ENCODE assay signal across 18 cellular contexts in genomic region chr4:83096397-83096796, GRCh38. TPM values are rescaled to one million over a fixed set of nuclear protein-coding genes. Genes with fewer than 3 reads are reported as not detected.
DNase-seq lines count a peak whose midpoint lies in the region; ATAC-seq, FAIRE-seq and TF ChIP-seq lines count a peak whose summit lies in the region.
"Had no signal": no experiment of that assay in that cellular context is flagged by ENCODE, and none has a peak within 500 bp of the region (broad histone marks: within the 10 kb centered on the region; RNA-seq: fewer than 3 reads in every experiment).

No MANE protein-coding gene starts in this region.

- H4K20me1 ChIP-seq in IMR-90 (ENCODE audit: insufficient read depth, low read length): no peaks in the 10 kb centered on the region
- H4K20me1 ChIP-seq: BLaER1 treated with 17β-estradiol and CSF1 and Interleukin-3, amounts not matched to agents 10 nM and 100 nM had no signal

- FAIRE-seq in colon (lab: Jason Lieb, UNC): peak; percentile 61
- FAIRE-seq: H54 had no signal

- H3K27me3 Mint-ChIP-seq in activated T-cell treated with anti-CD3 and anti-CD28 coated beads, Interleukin-2, amount 50 U/mL, for 72 hours (ENCODE audit: low read depth): no peaks in the 10 kb centered on the region
- no peaks in the 10 kb centered on the region for H3K27me3 Mint-ChIP-seq in activated T-cell treated with anti-CD3 and anti-CD28 coated beads, Interleukin-2, amount 50 U/mL, for 4 hours (ENCODE audit: low read depth)

- H3K4me1 Mint-ChIP-seq in activated T-cell treated with anti-CD3 and anti-CD28 coated beads, Interleukin-2, amount 50 U/mL, for 72 hours (ENCODE audit: low read depth): peaks cover 35% of the 10 kb centered on the region
- H3K4me1 Mint-ChIP-seq in activated T-cell treated with anti-CD3 and anti-CD28 coated beads, Interleukin-2, amount 50 U/mL, for 4 hours (ENCODE audit: low read depth): peaks cover 44% of the 10 kb centered on the region
- peaks cover 52% of the 10 kb centered on the region for H3K4me1 Mint-ChIP-seq in stimulated activated effector memory CD8-positive, alpha-beta T cell treated with anti-CD3 and anti-CD28 coated beads, Interleukin-12 subunit alpha, Interleukin-12 subunit beta, amount 100 ng/mL, for 72 hours

- peak overlapping the region in 1 of 2 donors; percentile 28 for H3K4me3 Mint-ChIP-seq in activated T-cell treated with anti-CD3 and anti-CD28 coated beads, Interleukin-2, amount 50 U/mL, for 72 hours
- no peak overlapping the region for H3K4me3 Mint-ChIP-seq in activated T-cell treated with anti-CD3 and anti-CD28 coated beads, Interleukin-2, amount 50 U/mL, for 4 hours
- H3K4me3 Mint-ChIP-seq in stimulated activated effector memory CD8-positive, alpha-beta T cell treated with anti-CD3 and anti-CD28 coated beads, Interleukin-12 subunit alpha, Interleukin-12 subunit beta, amount 100 ng/mL, for 72 hours: no peak overlapping the region

- intact Hi-C loops in IMR-90 (cut with micrococcal nuclease): no loop called here

- H3K36me3 Mint-ChIP-seq in activated T-cell treated with anti-CD3 and anti-CD28 coated beads, Interleukin-2, amount 50 U/mL, for 72 hours (ENCODE audit: insufficient read depth in 2 of 2): peaks cover 14 to 40% of the 10 kb centered on the region in 2 donors
- peaks cover 55% of the 10 kb centered on the region for H3K36me3 Mint-ChIP-seq in activated T-cell treated with anti-CD3 and anti-CD28 coated beads, Interleukin-2, amount 50 U/mL, for 4 hours (ENCODE audit: insufficient read depth)
- H3K36me3 Mint-ChIP-seq in stimulated activated effector memory CD8-positive, alpha-beta T cell treated with anti-CD3 and anti-CD28 coated beads, Interleukin-12 subunit alpha, Interleukin-12 subunit beta, amount 100 ng/mL, for 72 hours: peaks cover 99% of the 10 kb centered on the region

- H2AK9ac ChIP-seq in IMR-90 (replicated peaks; ENCODE audit: low read depth, low read length, poor library complexity): no peak overlapping the region

- DNase-seq in activated T-cell treated with anti-CD3 and anti-CD28 coated beads, Interleukin-2, amount 50 U/mL, for 72 hours: no peak
- DNase-seq in activated T-cell treated with anti-CD3 and anti-CD28 coated beads, Interleukin-2, amount 50 U/mL, for 4 hours: no peak
- DNase-seq in IMR-90 (no peak), neuronal stem cell (ENCODE audit: low spot score) (no peak), coronary artery (ENCODE audit: low spot score) (no peak)
- DNase-seq in stimulated activated effector memory CD8-positive, alpha-beta T cell treated with anti-CD3 and anti-CD28 coated beads, Interleukin-12 subunit alpha, Interleukin-12 subunit beta, amount 100 ng/mL, for 72 hours (ENCODE audit: low spot score in 2 of 2): no peak
- DNase-seq: 8988T, MV-4-11, NCI-H1417 treated with DMSO at 0.1 percent for 48 hours, NCI-H2029, NCI-H2171, NCI-H446 treated with DMSO at 0.1 percent for 48 hours, OCI-M1, RPMI8226 had no signal

- TF ChIP-seq CTCF in IMR-90 (conservative IDR thresholded peaks at IDR 0.05; ENCODE audit: low read depth, low read length) (no peak), coronary artery (IDR thresholded peaks at IDR 0.05) (no peak)

- H3K36me3 ChIP-seq in IMR-90 (ENCODE audit: control insufficient read depth, insufficient read depth, low read length) (no peaks in the 10 kb centered on the region), neuronal stem cell (replicated peaks in 1 of 2; ENCODE audit: control insufficient read depth in 2 of 2, insufficient read depth in 2 of 2, low read length in 2 of 2) (no peaks in the 10 kb centered on the region)

- H2BK15ac ChIP-seq in IMR-90 (ENCODE audit: low read depth, low read length) (no peak overlapping the region), neuronal stem cell (ENCODE audit: low read length) (no peak overlapping the region)

- H2BK120ac ChIP-seq in IMR-90 (ENCODE audit: low read depth, low read length) (no peak overlapping the region), neuronal stem cell (ENCODE audit: low read depth, low read length) (no peak overlapping the region)

- H2AK5ac ChIP-seq in IMR-90 (ENCODE audit: low read depth, low read length) (no peak overlapping the region), neuronal stem cell (ENCODE audit: low read depth, low read length) (no peak overlapping the region)

- H3K27ac ChIP-seq in IMR-90 (ENCODE audit: insufficient read depth, low read length) (no peak overlapping the region), neuronal stem cell (replicated peaks; ENCODE audit: low read length) (no peak overlapping the region), coronary artery (no peak overlapping the region)
- H3K27ac ChIP-seq: BLaER1 treated with 17β-estradiol and CSF1 and Interleukin-3, amounts not matched to agents 10 nM and 100 nM had no signal

- no peak overlapping the region for H3K14ac ChIP-seq in IMR-90 (replicated peaks; ENCODE audit: low read depth, low read length)
- no peak overlapping the region for H3K14ac ChIP-seq in neuronal stem cell (ENCODE audit: low read length)

- no peak overlapping the region for H2AFZ ChIP-seq in IMR-90 (replicated peaks; ENCODE audit: low read length, poor library complexity)
- no peak overlapping the region for H2AFZ ChIP-seq in neuronal stem cell (ENCODE audit: low read length)

- no peak overlapping the region for H4K5ac ChIP-seq in IMR-90 (ENCODE audit: low read depth, low read length)

- WGBS in IMR-90 (ENCODE audit: extremely low coverage in 2 of 2, insufficient read length in 1 of 2), 2 experiments: no CpG with 5 or more reads among the region's 2 CpGs
- WGBS in neuronal stem cell (ENCODE audit: extremely low coverage in 2 of 2, insufficient read length in 2 of 2, insufficient replicate concordance in 1 of 2), 2 donors: no CpG with 5 or more reads among the region's 2 CpGs

- dilution Hi-C loops in IMR-90 (cut with HindIII; ENCODE audit: low sequenced_read_pairs, unreplicated experiment): no loop called here

- H2BK5ac ChIP-seq in IMR-90 (ENCODE audit: low read depth, low read length, poor library complexity, severe bottlenecking): no peak overlapping the region
- no peak overlapping the region for H2BK5ac ChIP-seq in neuronal stem cell (ENCODE audit: low read length)

- in situ Hi-C loops in IMR-90 (cut with MboI; ENCODE audit: low sequenced_read_pairs): no loop called here

- no peak overlapping the region for H3K4me2 ChIP-seq in IMR-90 (ENCODE audit: low read depth, low read length)
- no peak overlapping the region for H3K4me2 ChIP-seq in neuronal stem cell (ENCODE audit: insufficient read depth, low read length, poor library complexity, severe bottlenecking)
- H3K4me2 ChIP-seq: BLaER1 treated with 17β-estradiol and CSF1 and Interleukin-3, amounts not matched to agents 10 nM and 100 nM had no signal

- H3K9me3 ChIP-seq in IMR-90 (ENCODE audit: control insufficient read depth, insufficient read depth, low read length) (no peaks in the 10 kb centered on the region), neuronal stem cell (replicated peaks in 1 of 2; ENCODE audit: control insufficient read depth in 2 of 2, insufficient read depth in 1 of 2, low read depth in 1 of 2, low read length in 2 of 2) (no peaks in the 10 kb centered on the region)
- H3K9me3 ChIP-seq: BLaER1 treated with 17β-estradiol and CSF1 and Interleukin-3, amounts not matched to agents 10 nM and 100 nM had no signal

- peaks cover 0 to 2% of the 10 kb centered on the region in 2 donors for H3K9me3 Mint-ChIP-seq in activated T-cell treated with anti-CD3 and anti-CD28 coated beads, Interleukin-2, amount 50 U/mL, for 72 hours
- no peaks in the 10 kb centered on the region for H3K9me3 Mint-ChIP-seq in activated T-cell treated with anti-CD3 and anti-CD28 coated beads, Interleukin-2, amount 50 U/mL, for 4 hours
- H3K9me3 Mint-ChIP-seq in stimulated activated effector memory CD8-positive, alpha-beta T cell treated with anti-CD3 and anti-CD28 coated beads, Interleukin-12 subunit alpha, Interleukin-12 subunit beta, amount 100 ng/mL, for 72 hours: peaks cover 2% of the 10 kb centered on the region

- H3K18ac ChIP-seq in IMR-90 (ENCODE audit: low read depth, low read length) (no peak overlapping the region), neuronal stem cell (ENCODE audit: low read length) (no peak overlapping the region)

- H3K4ac ChIP-seq in IMR-90 (ENCODE audit: low read depth, low read length) (no peak overlapping the region), neuronal stem cell (ENCODE audit: low read length) (no peak overlapping the region)

- ATAC-seq in activated T-cell treated with anti-CD3 and anti-CD28 coated beads, Interleukin-2, amount 50 U/mL, for 72 hours (replicated peaks in 1 of 2): no peak
- ATAC-seq in activated T-cell treated with anti-CD3 and anti-CD28 coated beads, Interleukin-2, amount 50 U/mL, for 4 hours: no peak
- no peak for ATAC-seq in IMR-90 (ENCODE audit: low read depth)
- ATAC-seq in stimulated activated effector memory CD8-positive, alpha-beta T cell treated with anti-CD3 and anti-CD28 coated beads, Interleukin-12 subunit alpha, Interleukin-12 subunit beta, amount 100 ng/mL, for 72 hours: no peak
- no peak for ATAC-seq in HG03045 (IDR thresholded peaks at IDR 0.05; ENCODE audit: unreplicated experiment)

- H3K79me1 ChIP-seq in IMR-90 (ENCODE audit: low read depth in 1 of 2, low read length in 2 of 2) (no peaks in the 10 kb centered on the region), neuronal stem cell (ENCODE audit: low read depth, low read length) (no peaks in the 10 kb centered on the region)

- H3K4me3 ChIP-seq in IMR-90 (ENCODE audit: insufficient read depth, low read depth, low read length) (no peak overlapping the region), neuronal stem cell (ENCODE audit: low read length in 2 of 2) (no peak overlapping the region), coronary artery (no peak overlapping the region)
- H3K4me3 ChIP-seq: BLaER1 treated with 17β-estradiol and CSF1 and Interleukin-3, amounts not matched to agents 10 nM and 100 nM had no signal

- H3K23ac ChIP-seq in IMR-90 (ENCODE audit: low read depth, low read length) (no peak overlapping the region), neuronal stem cell (ENCODE audit: low read depth, low read length, poor library complexity) (no peak overlapping the region)

- POLR2A ChIA-PET in IMR-90 (lab: Charles Lee; ENCODE audit: unreplicated experiment): no interaction called here

- no TSS peak for BruUV-seq in IMR-90 (replicated peaks; lab: Mats Ljungman, UMichigan)

- no peaks in the 10 kb centered on the region for H3K4me1 ChIP-seq in IMR-90 (ENCODE audit: control insufficient read depth, insufficient read depth, low read length)
- no peaks in the 10 kb centered on the region for H3K4me1 ChIP-seq in neuronal stem cell (ENCODE audit: control insufficient read depth in 2 of 2, insufficient read depth in 1 of 2, low read depth in 1 of 2, low read length in 2 of 2)

- no peak overlapping the region for H4K91ac ChIP-seq in IMR-90 (ENCODE audit: insufficient read depth, low read depth, low read length)
- no peak overlapping the region for H4K91ac ChIP-seq in neuronal stem cell (ENCODE audit: low read depth, low read length, poor library complexity)

- H3K27me3 ChIP-seq in IMR-90 (ENCODE audit: control insufficient read depth, insufficient read depth, low read length) (peaks cover 14% of the 10 kb centered on the region), neuronal stem cell (ENCODE audit: control insufficient read depth in 3 of 3, insufficient read depth in 3 of 3, low read depth in 1 of 3, low read length in 3 of 3) (peaks cover 0 to 45% (median 0%) of the 10 kb centered on the region in 3 experiments)
- H3K27me3 ChIP-seq: BLaER1 treated with 17β-estradiol and CSF1 and Interleukin-3, amounts not matched to agents 10 nM and 100 nM had no signal

- no peak for TF ChIP-seq POLR2A in IMR-90 (IDR thresholded peaks at IDR 0.05; ENCODE audit: low read depth, low read length)

- no peak for TF ChIP-seq RAD21 in IMR-90 (IDR thresholded peaks at IDR 0.05; ENCODE audit: low read length)

- H2BK20ac ChIP-seq in IMR-90 (ENCODE audit: low read depth, low read length): no peak overlapping the region

- no peak overlapping the region for H2BK12ac ChIP-seq in neuronal stem cell (ENCODE audit: low read length)

- H3K27ac Mint-ChIP-seq in activated T-cell treated with anti-CD3 and anti-CD28 coated beads, Interleukin-2, amount 50 U/mL, for 72 hours: peak overlapping the region; percentile 82
- H3K27ac Mint-ChIP-seq in stimulated activated effector memory CD8-positive, alpha-beta T cell treated with anti-CD3 and anti-CD28 coated beads, Interleukin-12 subunit alpha, Interleukin-12 subunit beta, amount 100 ng/mL, for 72 hours: peak overlapping the region; percentile 26

- CTCF ChIA-PET in IMR-90 (lab: Yijun Ruan, JAX): interaction anchor here (0.8 to 2.5 kb wide), 2 partner anchors 14 to 158 kb away, joined by 6 read pairs; no protein-coding TSS in a partner anchor

- H3K9ac ChIP-seq in IMR-90 (ENCODE audit: low read depth, low read length): no peak overlapping the region
- no peak overlapping the region for H3K9ac ChIP-seq in neuronal stem cell (ENCODE audit: low read depth, low read length, poor library complexity)
- H3K9ac ChIP-seq: BLaER1 treated with 17β-estradiol and CSF1 and Interleukin-3, amounts not matched to agents 10 nM and 100 nM had no signal

- no peak overlapping the region for H3K56ac ChIP-seq in IMR-90 (ENCODE audit: extremely low read depth, insufficient read depth, low read length)

- no peak overlapping the region for H4K8ac ChIP-seq in IMR-90 (ENCODE audit: low read depth in 2 of 2, low read length in 2 of 2)
- H4K8ac ChIP-seq in neuronal stem cell (ENCODE audit: low read depth, low read length): no peak overlapping the region

- no peaks in the 10 kb centered on the region for H3K9me1 ChIP-seq in IMR-90 (ENCODE audit: insufficient read depth, low read length)

RNA-seq across cellular contexts. Expression of gene PLAC8, which starts 18.1 kb away (rescaled TPM):
- total RNA-seq in activated T-cell treated with anti-CD3 and anti-CD28 coated beads, Interleukin-2, amount 50 U/mL, for 72 hours: 10 to 100 TPM; 48.0 to 49.3 TPM
- total RNA-seq in activated T-cell treated with anti-CD3 and anti-CD28 coated beads, Interleukin-2, amount 50 U/mL, for 4 hours: 10 to 100 TPM; 11.8 to 14.9 (median 14.3) TPM
- not detected in 2 replicates for total RNA-seq in IMR-90 (2012; rRNA removed)
- polyA plus RNA-seq in IMR-90 (2012; rRNA removed): not detected in 2 replicates
- polyA plus RNA-seq in IMR-90 (2012; cell fraction: cytosol; rRNA removed): 0.31 TPM in 1 of 2 replicates, not detected in the other
- 0.11 TPM in 1 of 2 replicates, not detected in the other for polyA plus RNA-seq in IMR-90 (2012; cell fraction: nucleus; rRNA removed; ENCODE audit: low replicate concordance)
- polyA plus RNA-seq in neuronal stem cell (2013, experiment 1 of 2): 0.10 TPM
- polyA plus RNA-seq in neuronal stem cell (2013, experiment 2 of 2): 0.19 TPM

Comparison
In these comparisons a context has a peak if more than half of its experiments do, and no peak if none do; other contexts are left out.
1. RNA of gene PLAC8, which starts 18.1 kb away (total RNA-seq): 48.0 to 49.3 TPM in activated T-cell treated with anti-CD3 and anti-CD28 coated beads, Interleukin-2, amount 50 U/mL, for 72 hours and 11.8 to 14.9 TPM in activated T-cell treated with anti-CD3 and anti-CD28 coated beads, Interleukin-2, amount 50 U/mL, for 4 hours; not detected in IMR-90; every median in the first group is over 10 times any median in the second.